ENCODE assay signal across 14 cellular contexts in the genomic region with DNA sequence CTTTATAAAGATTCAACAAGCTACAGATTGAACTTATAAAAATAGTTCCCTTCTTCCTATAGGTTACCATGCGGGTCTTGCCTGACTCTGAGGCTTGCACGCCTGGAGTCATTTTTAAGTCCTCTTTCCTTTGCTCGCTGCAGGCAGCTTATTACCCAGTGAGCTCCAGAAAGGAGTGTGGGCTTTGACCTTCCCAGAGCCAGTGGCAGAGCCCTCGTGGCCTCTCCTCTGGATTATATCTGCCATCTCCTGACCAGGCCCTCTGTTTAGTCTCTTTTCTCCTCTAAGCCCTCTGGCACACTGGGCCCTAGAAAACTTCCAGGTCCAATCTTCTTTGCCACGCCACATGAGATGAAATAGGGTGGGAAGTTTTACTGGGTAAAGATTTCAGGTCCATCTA.
"Had no signal": no experiment of that assay in that cellular context is flagged by ENCODE, and none has a peak within 500 bp of the region (broad histone marks: within the 10 kb centered on the region; RNA-seq: fewer than 3 reads in every experiment).

No MANE protein-coding gene starts in this region.

- H3K27me3 Mint-ChIP-seq: naive thymus-derived CD8-positive, alpha-beta T cell had no signal

- H3K4me1 ChIP-seq: heart right ventricle had no signal

- H3K36me3 ChIP-seq: heart right ventricle had no signal

- H3K36me3 Mint-ChIP-seq: naive thymus-derived CD8-positive, alpha-beta T cell had no signal

- H3K9me3 Mint-ChIP-seq: naive thymus-derived CD8-positive, alpha-beta T cell had no signal

- H3K27ac ChIP-seq: dorsolateral prefrontal cortex, heart right ventricle had no signal

- DNase-seq: cortex of kidney; dorsolateral prefrontal cortex; effector CD8-positive, alpha-beta T cell; foreskin melanocyte; heart right ventricle; hypothalamus; kidney glomerular epithelial cell; naive thymus-derived CD8-positive, alpha-beta T cell; posterior cingulate gyrus; stimulated activated CD4-positive, alpha-beta T cell treated with anti-CD3 and anti-CD28 coated beads, Interleukin-2, amount 100 ng/mL, for 24 hours; stimulated activated naive CD4-positive, alpha-beta T cell treated with Interleukin-2 at 50 U/mL for 16 hours; trophoblast cell had no signal

- H3K4me3 ChIP-seq: dorsolateral prefrontal cortex, heart right ventricle had no signal

- ATAC-seq: heart right ventricle; naive thymus-derived CD8-positive, alpha-beta T cell; sciatic nerve had no signal

- H3K27me3 ChIP-seq: dorsolateral prefrontal cortex had no signal

- H3K4me3 Mint-ChIP-seq: naive thymus-derived CD8-positive, alpha-beta T cell; neural crest cell had no signal

- H3K9me3 ChIP-seq: heart right ventricle had no signal
